Comparison of ENCODE assay signal across 11 cellular contexts in genomic region chr3:74079961-74080562, GRCh38.
"Had no signal": no experiment of that assay in that cellular context is flagged by ENCODE, and none has a peak within 500 bp of the region (broad histone marks: within the 10 kb centered on the region; RNA-seq: fewer than 3 reads in every experiment).

No MANE protein-coding gene starts in this region.

- ATAC-seq: activated CD8-positive, alpha-beta memory T cell treated with anti-CD3 and anti-CD28 coated beads, Interleukin-2, amount 10 ng/mL, durations not matched to agents 7 days and 5 days; left cardiac atrium; stimulated activated effector memory CD8-positive, alpha-beta T cell treated with anti-CD3 and anti-CD28 coated beads, Interleukin-12 subunit alpha, Interleukin-12 subunit beta, amount 100 ng/mL, for 72 hours had no signal

- DNase-seq: activated CD4-positive, alpha-beta T cell treated with anti-CD3 and anti-CD28 coated beads for 1 hour; activated CD4-positive, alpha-beta T cell treated with anti-CD3 and anti-CD28 coated beads, Interleukin-2, amount 50 U/mL, for 48 hours; activated CD8-positive, alpha-beta memory T cell treated with anti-CD3 and anti-CD28 coated beads, Interleukin-2, amount 10 ng/mL, durations not matched to agents 7 days and 5 days; activated T-cell treated with anti-CD3 and anti-CD28 coated beads, Interleukin-2, amount 50 U/mL, for 48 hours; aorta; hippocampal formation; left cardiac atrium; ovary; T-helper 9 cell; transverse colon had no signal
